In genomic region chr18:14104906-14105748, GRCh38 we compare ENCODE assay signal across 18 cellular contexts. TPM values are rescaled to one million over a fixed set of nuclear protein-coding genes. Genes with fewer than 3 reads are reported as not detected.
DNase-seq lines count a peak whose midpoint lies in the region; ATAC-seq, FAIRE-seq and TF ChIP-seq lines count a peak whose summit lies in the region.
"Had no signal": no experiment of that assay in that cellular context is flagged by ENCODE, and none has a peak within 500 bp of the region (broad histone marks: within the 10 kb centered on the region; RNA-seq: fewer than 3 reads in every experiment).

No MANE protein-coding gene starts in this region.

- no peak for TF ChIP-seq EP300 in K562 (IDR thresholded peaks at IDR 0.05; ENCODE audit: low read length)

- TF ChIP-seq CTCF in K562 (IDR thresholded peaks at IDR 0.05 in 2 of 3, conservative IDR thresholded peaks at IDR 0.05 in 1 of 3; ENCODE audit: insufficient read depth in 2 of 3, low read depth in 1 of 3, low read length in 3 of 3) = no peak

- TF ChIP-seq POLR2A in K562 (conservative IDR thresholded peaks at IDR 0.05) = no peak

- no TSS peak for BruUV-seq in K562 (replicated peaks; lab: Mats Ljungman, UMichigan)

- no peaks in the 10 kb centered on the region for H4K20me1 ChIP-seq in K562 (replicated peaks; ENCODE audit: control insufficient read depth, insufficient read depth, low read length)

- H3K79me2 ChIP-seq in K562 (ENCODE audit: control insufficient read depth, insufficient read depth, low read length) = no peaks in the 10 kb centered on the region

- no peak overlapping the region for H3K4me3 ChIP-seq in K562
- H3K4me3 ChIP-seq: HAP-1, SK-N-MC had no signal

- intact Hi-C loops in K562 (cut with micrococcal nuclease) = no loop called here

- CTCF ChIA-PET in K562 (lab: Yijun Ruan, JAX; ENCODE audit: low intra/inter-chr PET ratio) = no interaction called here

- H3K4me1 ChIP-seq in K562 (replicated peaks in 1 of 2; ENCODE audit: control insufficient read depth in 2 of 2, insufficient read depth in 2 of 2, low read length in 2 of 2) = no peaks in the 10 kb centered on the region
- H3K4me1 ChIP-seq: HAP-1 had no signal

- H3K4me2 ChIP-seq in K562 (ENCODE audit: insufficient read depth, low read length) = no peak overlapping the region

- POLR2A ChIA-PET in K562 (lab: Yijun Ruan, JAX) = no interaction called here

- no peak for TF ChIP-seq RAD21 in K562 (CRISPR knock-in tag; conservative IDR thresholded peaks at IDR 0.05 in 1 of 2, IDR thresholded peaks at IDR 0.05 in 1 of 2)

- H3K27me3 ChIP-seq in K562 (ENCODE audit: control insufficient read depth in 2 of 2, insufficient read depth in 2 of 2, low read length in 2 of 2) = no peaks in the 10 kb centered on the region

- FAIRE-seq in RCC 7860 (lab: Jason Lieb, UNC) (peak; percentile 16), K562 (lab: Jason Lieb, UNC) (no peak)

- no peaks in the 10 kb centered on the region for H3K36me3 ChIP-seq in K562 (ENCODE audit: control insufficient read depth, insufficient read depth, low read length)
- H3K36me3 ChIP-seq: HAP-1 had no signal

- DNase-seq in ELF-1 (ENCODE audit: low read depth, low spot score) (peak; percentile 11), RCC 7860 (ENCODE audit: low spot score) (peak; percentile 81), K562 (ENCODE audit: extremely low read depth in 1 of 4, low spot score in 3 of 4) (no peak), kidney tubule cell (ENCODE audit: low spot score) (peak; percentile 63), H4 (ENCODE audit: low spot score) (no peak), islet precursor cell (no peak)
- DNase-seq in activated CD4-positive, CD25-positive, alpha-beta regulatory T cell (lab: John Stamatoyannopoulos, UW) = no peak
- DNase-seq: DMS153, Karpas-422, MM.1S, NCI-H1092 treated with DMSO at 0.1 percent for 48 hours, NCI-H524, Right ventricle myocardium superior, T-helper 1 cell had no signal

- no peaks in the 10 kb centered on the region; the same call in 1 of the 2 replicates for H3K9me3 ChIP-seq in K562 (replicated peaks; ENCODE audit: control insufficient read depth, insufficient read depth, low read depth, low read length)

- in situ Hi-C loops in K562 (cut with MboI) = no loop called here

- ATAC-seq in K562 = no peak
- ATAC-seq in HG03442 (IDR thresholded peaks at IDR 0.05; ENCODE audit: unreplicated experiment) = no peak

- no peak overlapping the region for H3K27ac ChIP-seq in K562 (ENCODE audit: extremely low read depth, low read depth, low read length)
- H3K27ac ChIP-seq: C4-2B, SK-N-MC had no signal

- no peak overlapping the region for H3K9ac ChIP-seq in K562 (ENCODE audit: insufficient read depth in 1 of 2, low read depth in 2 of 2, low read length in 2 of 2)

- 45% methylated on average over 5 of the region's 5 CpGs for WGBS in K562 (ENCODE audit: insufficient coverage, low coverage, missing lambda C conversion rate)

- no peak overlapping the region for H2AFZ ChIP-seq in K562 (ENCODE audit: low read depth, low read length)

- H3K9me1 ChIP-seq in K562 (ENCODE audit: control insufficient read depth, insufficient read depth, low read length) = no peaks in the 10 kb centered on the region

TF ChIP-seq in K562, 482 proteins besides CTCF, POLR2A, EP300 and RAD21:
- peak; percentile 66 for TF ChIP-seq ZNF274 (IDR thresholded peaks at IDR 0.05; ENCODE audit: borderline replicate concordance, low read depth, low read length)
- TF ChIP-seq, protein P1, sequence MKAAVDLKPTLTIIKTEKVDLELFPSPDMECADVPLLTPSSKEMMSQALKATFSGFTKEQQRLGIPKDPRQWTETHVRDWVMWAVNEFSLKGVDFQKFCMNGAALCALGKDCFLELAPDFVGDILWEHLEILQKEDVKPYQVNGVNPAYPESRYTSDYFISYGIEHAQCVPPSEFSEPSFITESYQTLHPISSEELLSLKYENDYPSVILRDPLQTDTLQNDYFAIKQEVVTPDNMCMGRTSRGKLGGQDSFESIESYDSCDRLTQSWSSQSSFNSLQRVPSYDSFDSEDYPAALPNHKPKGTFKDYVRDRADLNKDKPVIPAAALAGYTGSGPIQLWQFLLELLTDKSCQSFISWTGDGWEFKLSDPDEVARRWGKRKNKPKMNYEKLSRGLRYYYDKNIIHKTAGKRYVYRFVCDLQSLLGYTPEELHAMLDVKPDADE (conservative IDR thresholded peaks at IDR 0.05; ENCODE audit: control insufficient read depth, low read depth, low read length) = no peak

RNA-seq across cellular contexts. Expression of gene ZNF519, which starts 27.1 kb away (rescaled TPM):
- total RNA-seq in K562 (2011; cell fraction: chromatin; rRNA removed; ENCODE audit: low replicate concordance) = 51.9 and 106 TPM in 2 replicates
- 22.8 and 27.1 TPM in 2 replicates for total RNA-seq in K562 (2011; cell fraction: nucleolus; rRNA removed)
- 52.9 and 82.7 TPM in 2 replicates for total RNA-seq in K562 (2011; cell fraction: nucleoplasm; rRNA removed)
- total RNA-seq in K562 (2014; rRNA removed) (5.2 and 6.0 TPM in 2 replicates), K562 (2014; rRNA removed; fragmentation: Illumina TruSeq; extraction: Trizol) (12.2 and 12.7 TPM in 2 replicates), K562 (2015; rRNA removed; fragmentation: Illumina TruSeq; extraction: Trizol) (10.7 and 11.5 TPM in 2 replicates), K562 (2021) (6.1 and 7.8 TPM in 2 replicates)
- polyA plus RNA-seq in K562 (2011; rRNA removed) (15.1 and 17.8 TPM in 2 replicates), K562 (2014; fragmentation: Illumina TruSeq; extraction: Trizol) (8.9 and 10.1 TPM in 2 replicates), K562 (2014; fragmentation: Nextera tagmentation; extraction: Ambion mirVana) (1 to 10 TPM; 5.1 to 6.7 TPM), K562 (2014; rRNA removed) (7.9 and 14.4 TPM in 2 replicates)
- polyA plus RNA-seq in K562 (2011; cell fraction: cytosol; rRNA removed) = 2.9 and 8.8 TPM in 2 replicates
- polyA plus RNA-seq in K562 (2011; cell fraction: nucleus; rRNA removed) = 30.5 and 37.0 TPM in 2 replicates
- 6.0 TPM in 2 replicates for polyA plus RNA-seq in K562 (2012)
- polyA minus RNA-seq in K562 (2011; rRNA and poly(A)+ RNA removed) = 15.1 and 30.0 TPM in 2 replicates
- 6.1 and 6.2 TPM in 2 replicates for polyA minus RNA-seq in K562 (2011; cell fraction: cytosol; rRNA and poly(A)+ RNA removed)
- polyA minus RNA-seq in K562 (2011; cell fraction: nucleus; rRNA and poly(A)+ RNA removed) = 21.4 and 30.1 TPM in 2 replicates
- total RNA-seq in H4 (2014; rRNA removed; shearing (Covaris generic)) = 3.1 and 8.6 TPM in 2 replicates

Comparison
In these comparisons a context has a peak if more than half of its experiments do, and no peak if none do; other contexts are left out.
1. DNase-seq: peak in ELF-1 (single experiment), RCC 7860 (single experiment) and kidney tubule cell (single experiment); none in K562 (0 of 4), activated CD4-positive, CD25-positive, alpha-beta regulatory T cell (0 of 4), H4 (single experiment) and islet precursor cell (single experiment).